Comparison of ENCODE assay signal across 8 cellular contexts in the genomic region with DNA sequence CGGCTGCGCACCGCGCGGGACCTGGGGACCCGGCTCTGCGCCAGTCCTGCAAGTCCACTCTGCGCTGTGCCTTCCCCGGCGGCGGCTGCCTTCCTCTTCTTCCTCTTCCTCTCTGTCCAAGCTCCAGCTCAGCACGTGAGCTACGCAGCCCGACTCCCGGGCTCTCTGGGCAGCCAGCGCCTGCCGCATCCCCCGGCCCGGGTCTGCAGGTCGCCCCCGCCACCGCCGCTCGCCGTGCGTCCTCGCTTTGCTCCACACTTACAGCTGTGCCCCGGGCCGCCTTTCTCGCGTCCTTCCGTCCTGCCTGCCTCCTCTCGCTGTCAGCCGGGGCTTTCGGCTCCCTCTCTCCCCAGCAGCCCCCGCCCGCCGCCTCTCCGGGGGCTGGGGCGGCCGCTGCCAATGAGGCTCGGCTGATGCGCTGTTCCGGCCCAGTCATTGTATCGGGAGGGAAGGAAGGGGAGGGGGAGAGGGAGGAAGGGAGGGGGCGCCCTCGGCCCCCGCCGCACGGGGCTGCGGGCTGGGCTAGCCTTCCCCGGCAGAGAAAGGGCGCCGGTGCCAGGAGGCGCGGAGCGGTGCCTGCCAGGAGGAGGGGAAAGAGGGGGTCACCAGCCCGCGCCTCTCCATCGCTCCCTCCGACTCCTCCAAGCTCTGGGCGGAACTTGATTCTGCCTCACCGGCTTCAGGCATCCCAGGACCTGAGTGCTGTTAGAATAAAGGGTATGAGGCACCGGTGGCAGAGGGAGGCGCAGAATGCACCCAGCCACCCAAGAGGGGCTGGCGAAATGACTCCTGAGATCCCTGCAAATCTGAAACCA.
A peak's percentile ranks its signal among the peaks of the same experiment; 100 is the strongest.
DNase-seq lines count a peak whose midpoint lies in the region; ATAC-seq, FAIRE-seq and TF ChIP-seq lines count a peak whose summit lies in the region.

No MANE protein-coding gene starts in this region.

- FAIRE-seq in pancreas (lab: Jason Lieb, UNC), result no peak

- no peaks in the 10 kb centered on the region for H3K36me3 ChIP-seq in cardiac muscle cell
- no peaks in the 10 kb centered on the region for H3K36me3 ChIP-seq in pancreas

- ATAC-seq in pancreas (peak in 3 of 4 donors; percentile 38 to 66 (median 60)), GM19324 (IDR thresholded peaks at IDR 0.05; ENCODE audit: low FRiP score, unreplicated experiment) (no peak)

- peaks cover 5% of the 10 kb centered on the region for H3K27me3 ChIP-seq in cardiac muscle cell
- H3K27me3 ChIP-seq in pancreas, result no peaks in the 10 kb centered on the region

- WGBS in pancreas, 2 donors, result 2% methylated on average over 62 to 66 of the region's 66 CpGs

- H3K4me3 ChIP-seq in cardiac muscle cell, result peak overlapping the region; percentile 75
- H3K4me3 ChIP-seq in pancreas, result peak overlapping the region; percentile 8 to 35 (median 18)

- TF ChIP-seq CTCF in cardiac muscle cell (IDR thresholded peaks at IDR 0.05; ENCODE audit: low read depth, low read length) (no peak), pancreas (IDR thresholded peaks at IDR 0.05) (no peak)

- intact Hi-C loops in pancreas (cut with DNase I), result no loop called here

- in situ Hi-C loops in SK-MEL-5 (cut with HindIII; ENCODE audit: low pct_unique_long_range_greater_than_20kb, low sequenced_read_pairs), result no loop called here

- H3K27ac ChIP-seq in cardiac muscle cell, result no peak overlapping the region
- H3K27ac ChIP-seq in pancreas, result no peak overlapping the region

- H3K4me1 ChIP-seq in cardiac muscle cell (ENCODE audit: low read depth) (peaks cover 17% of the 10 kb centered on the region), pancreas (no peaks in the 10 kb centered on the region)

- DNase-seq in ELF-1 (ENCODE audit: low read depth, low spot score), result peak; percentile 60
- DNase-seq in SK-MEL-5 (ENCODE audit: low read depth, low spot score), result peak; percentile 67
- DNase-seq in cardiac muscle cell (ENCODE audit: low read depth in 1 of 2, low spot score in 1 of 2), result peak; percentile 14 to 81
- DNase-seq in pancreas, result peak in 4 of 6 donors; percentile 18 to 77 (median 40)
- no peak for DNase-seq in NCI-H128 (lab: John Stamatoyannopoulos, UW; ENCODE audit: unreplicated experiment)
- no peak for DNase-seq in DMS79 treated with DMSO at 0.1 percent for 48 hours (lab: John Stamatoyannopoulos, UW)
- no peak for DNase-seq in KG1 (lab: John Stamatoyannopoulos, UW)

- H3K9me3 ChIP-seq in cardiac muscle cell (ENCODE audit: low read depth), result no peaks in the 10 kb centered on the region
- no peaks in the 10 kb centered on the region for H3K9me3 ChIP-seq in pancreas

Comparison
In these comparisons a context has a peak if more than half of its experiments do, and no peak if none do; other contexts are left out.
1. DNase-seq: peak in ELF-1 (single experiment), SK-MEL-5 (single experiment), cardiac muscle cell (2 of 2) and pancreas (4 of 6); none in NCI-H128 (single experiment), DMS79 treated with DMSO at 0.1 percent for 48 hours (single experiment) and KG1 (single experiment).